In the genomic region with DNA sequence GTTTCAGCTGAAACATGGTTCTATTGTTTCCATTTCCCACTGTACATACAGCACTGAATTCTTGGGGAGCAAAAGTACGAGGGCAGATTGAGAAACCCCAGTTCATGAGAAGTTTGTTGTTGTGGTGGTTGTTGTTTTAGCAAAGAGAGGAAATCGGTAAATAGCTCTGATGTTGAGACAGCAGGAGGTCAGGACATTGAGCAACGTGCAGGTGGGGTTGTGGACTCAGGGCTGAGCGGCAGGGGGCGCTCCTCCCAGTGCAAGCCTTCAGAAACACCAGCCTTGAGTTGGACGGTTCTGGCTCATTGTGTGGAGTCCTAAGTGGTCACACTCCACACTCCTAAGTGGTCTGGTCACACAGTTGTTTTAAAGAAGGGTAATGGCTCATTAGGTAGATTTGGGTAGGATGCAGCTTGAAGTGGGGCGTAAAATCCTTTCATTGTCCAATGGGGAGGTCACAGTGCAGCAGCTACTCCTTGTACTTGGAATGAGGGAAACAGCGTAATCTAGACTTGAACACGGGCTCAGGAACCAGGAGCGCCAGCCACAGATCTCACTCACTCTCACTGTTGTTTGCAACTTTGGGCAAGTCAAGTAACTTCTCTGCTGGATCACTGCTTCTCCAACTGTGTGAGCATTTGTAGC, we compare ENCODE assay signal across 1 cellular context.
TF ChIP-seq lines count a peak whose summit lies in the region.

No MANE protein-coding gene starts in this region.

TF ChIP-seq in GM23338, 12 proteins besides CTCF, POLR2A, EP300 and RAD21 (continued from another document):
- TF ChIP-seq, protein P1, sequence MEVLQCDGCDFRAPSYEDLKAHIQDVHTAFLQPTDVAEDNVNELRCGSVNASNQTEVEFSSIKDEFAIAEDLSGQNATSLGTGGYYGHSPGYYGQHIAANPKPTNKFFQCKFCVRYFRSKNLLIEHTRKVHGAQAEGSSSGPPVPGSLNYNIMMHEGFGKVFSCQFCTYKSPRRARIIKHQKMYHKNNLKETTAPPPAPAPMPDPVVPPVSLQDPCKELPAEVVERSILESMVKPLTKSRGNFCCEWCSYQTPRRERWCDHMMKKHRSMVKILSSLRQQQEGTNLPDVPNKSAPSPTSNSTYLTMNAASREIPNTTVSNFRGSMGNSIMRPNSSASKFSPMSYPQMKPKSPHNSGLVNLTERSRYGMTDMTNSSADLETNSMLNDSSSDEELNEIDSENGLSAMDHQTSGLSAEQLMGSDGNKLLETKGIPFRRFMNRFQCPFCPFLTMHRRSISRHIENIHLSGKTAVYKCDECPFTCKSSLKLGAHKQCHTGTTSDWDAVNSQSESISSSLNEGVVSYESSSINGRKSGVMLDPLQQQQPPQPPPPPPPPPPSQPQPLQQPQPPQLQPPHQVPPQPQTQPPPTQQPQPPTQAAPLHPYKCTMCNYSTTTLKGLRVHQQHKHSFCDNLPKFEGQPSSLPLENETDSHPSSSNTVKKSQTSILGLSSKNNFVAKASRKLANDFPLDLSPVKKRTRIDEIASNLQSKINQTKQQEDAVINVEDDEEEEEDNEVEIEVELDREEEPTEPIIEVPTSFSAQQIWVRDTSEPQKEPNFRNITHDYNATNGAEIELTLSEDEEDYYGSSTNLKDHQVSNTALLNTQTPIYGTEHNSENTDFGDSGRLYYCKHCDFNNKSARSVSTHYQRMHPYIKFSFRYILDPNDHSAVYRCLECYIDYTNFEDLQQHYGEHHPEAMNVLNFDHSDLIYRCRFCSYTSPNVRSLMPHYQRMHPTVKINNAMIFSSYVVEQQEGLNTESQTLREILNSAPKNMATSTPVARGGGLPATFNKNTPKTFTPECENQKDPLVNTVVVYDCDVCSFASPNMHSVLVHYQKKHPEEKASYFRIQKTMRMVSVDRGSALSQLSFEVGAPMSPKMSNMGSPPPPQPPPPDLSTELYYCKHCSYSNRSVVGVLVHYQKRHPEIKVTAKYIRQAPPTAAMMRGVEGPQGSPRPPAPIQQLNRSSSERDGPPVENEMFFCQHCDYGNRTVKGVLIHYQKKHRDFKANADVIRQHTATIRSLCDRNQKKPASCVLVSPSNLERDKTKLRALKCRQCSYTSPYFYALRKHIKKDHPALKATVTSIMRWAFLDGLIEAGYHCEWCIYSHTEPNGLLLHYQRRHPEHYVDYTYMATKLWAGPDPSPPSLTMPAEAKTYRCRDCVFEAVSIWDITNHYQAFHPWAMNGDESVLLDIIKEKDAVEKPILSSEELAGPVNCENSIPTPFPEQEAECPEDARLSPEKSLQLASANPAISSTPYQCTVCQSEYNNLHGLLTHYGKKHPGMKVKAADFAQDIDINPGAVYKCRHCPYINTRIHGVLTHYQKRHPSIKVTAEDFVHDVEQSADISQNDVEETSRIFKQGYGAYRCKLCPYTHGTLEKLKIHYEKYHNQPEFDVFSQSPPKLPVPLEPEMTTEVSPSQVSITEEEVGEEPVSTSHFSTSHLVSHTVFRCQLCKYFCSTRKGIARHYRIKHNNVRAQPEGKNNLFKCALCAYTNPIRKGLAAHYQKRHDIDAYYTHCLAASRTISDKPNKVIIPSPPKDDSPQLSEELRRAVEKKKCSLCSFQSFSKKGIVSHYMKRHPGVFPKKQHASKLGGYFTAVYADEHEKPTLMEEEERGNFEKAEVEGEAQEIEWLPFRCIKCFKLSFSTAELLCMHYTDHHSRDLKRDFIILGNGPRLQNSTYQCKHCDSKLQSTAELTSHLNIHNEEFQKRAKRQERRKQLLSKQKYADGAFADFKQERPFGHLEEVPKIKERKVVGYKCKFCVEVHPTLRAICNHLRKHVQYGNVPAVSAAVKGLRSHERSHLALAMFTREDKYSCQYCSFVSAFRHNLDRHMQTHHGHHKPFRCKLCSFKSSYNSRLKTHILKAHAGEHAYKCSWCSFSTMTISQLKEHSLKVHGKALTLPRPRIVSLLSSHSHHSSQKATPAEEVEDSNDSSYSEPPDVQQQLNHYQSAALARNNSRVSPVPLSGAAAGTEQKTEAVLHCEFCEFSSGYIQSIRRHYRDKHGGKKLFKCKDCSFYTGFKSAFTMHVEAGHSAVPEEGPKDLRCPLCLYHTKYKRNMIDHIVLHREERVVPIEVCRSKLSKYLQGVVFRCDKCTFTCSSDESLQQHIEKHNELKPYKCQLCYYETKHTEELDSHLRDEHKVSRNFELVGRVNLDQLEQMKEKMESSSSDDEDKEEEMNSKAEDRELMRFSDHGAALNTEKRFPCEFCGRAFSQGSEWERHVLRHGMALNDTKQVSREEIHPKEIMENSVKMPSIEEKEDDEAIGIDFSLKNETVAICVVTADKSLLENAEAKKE (CRISPR knock-in tag; IDR thresholded peaks at IDR 0.05), result peak; percentile 37; the same call in 1 of the 2 replicates
- no peak for TF ChIP-seq CREB1 (CRISPR knock-in tag; IDR thresholded peaks at IDR 0.05; ENCODE audit: low read depth)
- no peak for TF ChIP-seq EZH2 (IDR thresholded peaks at IDR 0.05; ENCODE audit: low read depth, unreplicated experiment)
- TF ChIP-seq, protein P2, sequence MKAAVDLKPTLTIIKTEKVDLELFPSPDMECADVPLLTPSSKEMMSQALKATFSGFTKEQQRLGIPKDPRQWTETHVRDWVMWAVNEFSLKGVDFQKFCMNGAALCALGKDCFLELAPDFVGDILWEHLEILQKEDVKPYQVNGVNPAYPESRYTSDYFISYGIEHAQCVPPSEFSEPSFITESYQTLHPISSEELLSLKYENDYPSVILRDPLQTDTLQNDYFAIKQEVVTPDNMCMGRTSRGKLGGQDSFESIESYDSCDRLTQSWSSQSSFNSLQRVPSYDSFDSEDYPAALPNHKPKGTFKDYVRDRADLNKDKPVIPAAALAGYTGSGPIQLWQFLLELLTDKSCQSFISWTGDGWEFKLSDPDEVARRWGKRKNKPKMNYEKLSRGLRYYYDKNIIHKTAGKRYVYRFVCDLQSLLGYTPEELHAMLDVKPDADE (IDR thresholded peaks at IDR 0.05), result no peak
